ENCODE assay signal across 16 cellular contexts in the genomic region with DNA sequence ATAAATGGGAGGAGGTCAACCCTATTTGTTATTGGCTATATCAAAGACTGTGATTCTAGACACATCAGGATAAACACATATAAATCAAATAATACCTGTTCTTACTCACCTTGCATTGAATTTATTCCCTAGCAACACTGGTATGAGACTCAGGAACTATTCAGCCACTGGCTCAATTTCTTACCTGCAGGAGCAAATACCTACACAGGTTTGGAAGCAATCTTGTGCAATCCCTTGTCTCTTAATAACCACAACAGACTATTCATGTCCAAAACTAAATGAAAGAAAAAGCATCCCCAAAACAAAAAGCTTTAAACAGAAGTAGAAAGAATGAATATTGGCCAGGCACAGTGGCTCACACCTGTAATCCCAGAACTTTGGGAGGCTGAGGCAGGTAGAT. TPM values are rescaled to one million over a fixed set of nuclear protein-coding genes. Genes with fewer than 3 reads are reported as not detected.
DNase-seq lines count a peak whose midpoint lies in the region; ATAC-seq and TF ChIP-seq lines count a peak whose summit lies in the region.
"Had no signal": no experiment of that assay in that cellular context is flagged by ENCODE, and none has a peak within 500 bp of the region (broad histone marks: within the 10 kb centered on the region; RNA-seq: fewer than 3 reads in every experiment).

No MANE protein-coding gene starts in this region.

- H3K36me3 ChIP-seq in breast epithelium (no peaks in the 10 kb centered on the region), trophoblast cell (ENCODE audit: control insufficient read depth in 1 of 2, insufficient read depth in 2 of 2, low read length in 2 of 2) (no peaks in the 10 kb centered on the region), HAP-1 (replicated peaks) (no peaks in the 10 kb centered on the region)

- H3K79me1 ChIP-seq in trophoblast cell (ENCODE audit: low read length) = no peaks in the 10 kb centered on the region

- H4K12ac ChIP-seq in trophoblast cell (ENCODE audit: low read depth, low read length) = no peak overlapping the region

- no peaks in the 10 kb centered on the region for H3K27me3 ChIP-seq in breast epithelium
- H3K27me3 ChIP-seq in trophoblast cell (ENCODE audit: insufficient read depth, low read length) = no peaks in the 10 kb centered on the region
- H3K27me3 ChIP-seq in HAP-1 (ENCODE audit: low read depth) = no peaks in the 10 kb centered on the region

- H3K4me2 ChIP-seq in trophoblast cell (ENCODE audit: low read length) = no peak overlapping the region

- H3K23ac ChIP-seq in trophoblast cell (ENCODE audit: low read length) = no peak overlapping the region

- no peak overlapping the region for H4K91ac ChIP-seq in trophoblast cell (ENCODE audit: low read depth, low read length)

- no peak for TF ChIP-seq CTCF in breast epithelium (IDR thresholded peaks at IDR 0.05)

- no peak overlapping the region for H4K8ac ChIP-seq in trophoblast cell (ENCODE audit: low read depth, low read length)

- H2BK5ac ChIP-seq in trophoblast cell (ENCODE audit: low read depth, low read length, poor library complexity) = no peak overlapping the region

- peaks cover 0 to 16% of the 10 kb centered on the region in 2 donors for H3K4me1 ChIP-seq in breast epithelium
- no peaks in the 10 kb centered on the region for H3K4me1 ChIP-seq in trophoblast cell (ENCODE audit: control insufficient read depth in 1 of 2, insufficient read depth in 2 of 2, low read length in 2 of 2)
- peaks cover 5% of the 10 kb centered on the region; the same call in 1 of the 2 replicates for H3K4me1 ChIP-seq in HAP-1

- H2AFZ ChIP-seq in trophoblast cell (ENCODE audit: insufficient read depth, low read length, poor library complexity) = no peak overlapping the region

- no peak overlapping the region for H2AK5ac ChIP-seq in trophoblast cell (ENCODE audit: low read length)

- H3K9me3 ChIP-seq in breast epithelium (no peaks in the 10 kb centered on the region), trophoblast cell (ENCODE audit: insufficient read depth, low read depth, low read length) (no peaks in the 10 kb centered on the region), HAP-1 (no peaks in the 10 kb centered on the region)
- H3K9me3 ChIP-seq: Caco-2 had no signal

- H3K27ac ChIP-seq in breast epithelium (peak overlapping the region; percentile 57 to 78), epithelial cell of prostate (no peak overlapping the region), trophoblast cell (ENCODE audit: low read depth, low read length) (no peak overlapping the region)
- H3K27ac ChIP-seq: C4-2B had no signal

- in situ Hi-C loops in HAP-1 (cut with MboI; ENCODE audit: low sequenced_read_pairs) = no loop called here

- H3K79me2 ChIP-seq in trophoblast cell (ENCODE audit: control insufficient read depth, insufficient read depth, low read length, poor library complexity) = no peaks in the 10 kb centered on the region

- H3K4ac ChIP-seq in trophoblast cell (ENCODE audit: low read depth, low read length) = no peak overlapping the region

- H3K4me3 ChIP-seq in breast epithelium (no peak overlapping the region), trophoblast cell (ENCODE audit: low read depth, low read length) (no peak overlapping the region), HAP-1 (no peak overlapping the region)

- H2BK120ac ChIP-seq in trophoblast cell (ENCODE audit: insufficient read depth, low read length, poor library complexity) = no peak overlapping the region

- ATAC-seq in HG03025 (IDR thresholded peaks at IDR 0.05; ENCODE audit: low FRiP score, unreplicated experiment) = no peak
- ATAC-seq in GM19455 (IDR thresholded peaks at IDR 0.05; ENCODE audit: unreplicated experiment) = no peak

- H3K9ac ChIP-seq in trophoblast cell (ENCODE audit: low read length) = no peak overlapping the region

- intact Hi-C loops in breast epithelium (cut with DNase I; ENCODE audit: low total_unique reads) = no loop called here

- TF ChIP-seq POLR2A in breast epithelium (IDR thresholded peaks at IDR 0.05) = no peak

- DNase-seq in OCI-M1 (lab: John Stamatoyannopoulos, UW) = peak; percentile 34
- DNase-seq in breast epithelium (ENCODE audit: low spot score in 2 of 2) = peak in 1 of 2 donors; percentile 34
- DNase-seq in epithelial cell of prostate (ENCODE audit: low read depth, low spot score) = peak; percentile 57
- DNase-seq in trophoblast cell = peak; percentile 11 to 51
- no peak for DNase-seq in HAP-1 (ENCODE audit: low spot score in 2 of 2)
- DNase-seq: AML-193; Caco-2; CD4-positive, alpha-beta T cell; DMS153; DMS79; GF-D8; HCEC 1CT; KBM-7 had no signal

- H3K18ac ChIP-seq in trophoblast cell (ENCODE audit: low read length) = no peak overlapping the region

- H2BK12ac ChIP-seq in trophoblast cell (ENCODE audit: low read length) = no peak overlapping the region

- H3K14ac ChIP-seq in trophoblast cell (ENCODE audit: low read length) = no peak overlapping the region

RNA-seq across cellular contexts. Expression of gene TBC1D4, which starts 55.5 kb away (rescaled TPM):
- total RNA-seq in breast epithelium = 10 to 100 TPM; 33.3 to 52.8 (median 40.6) TPM
- polyA plus RNA-seq in trophoblast cell (2013) = 4.1 and 4.4 TPM in 2 replicates

Comparison
In these comparisons a context has a peak if more than half of its experiments do, and no peak if none do; other contexts are left out.
1. DNase-seq: peak in OCI-M1 (single experiment), epithelial cell of prostate (single experiment) and trophoblast cell (2 of 2); none in HAP-1 (0 of 2).
2. H3K27ac ChIP-seq: peak in breast epithelium (2 of 2); none in epithelial cell of prostate (single experiment) and trophoblast cell (single experiment).